In genomic region chr1:25074828-25075227, GRCh38 we compare ENCODE assay signal across 27 cellular contexts.
"Had no signal": no experiment of that assay in that cellular context is flagged by ENCODE, and none has a peak within 500 bp of the region (broad histone marks: within the 10 kb centered on the region; RNA-seq: fewer than 3 reads in every experiment).

No MANE protein-coding gene starts in this region.

- H3K27me3 ChIP-seq: left lung, neural progenitor cell, neutrophil, right atrium auricular region, right lobe of liver, testis, thyroid gland, transverse colon, upper lobe of left lung had no signal

- H3K27ac ChIP-seq: left lung, lower lobe of right lung, neural progenitor cell, neutrophil, parathyroid adenoma, right atrium auricular region, right lobe of liver, stomach, testis, thyroid gland, transverse colon, upper lobe of left lung had no signal

- H3K9ac ChIP-seq: neural progenitor cell, parathyroid adenoma had no signal

- H3K4me1 ChIP-seq: left lung, lower lobe of right lung, neural progenitor cell, parathyroid adenoma, right atrium auricular region, right lobe of liver, stomach, testis, thyroid gland, transverse colon, upper lobe of left lung had no signal

- H3K36me3 ChIP-seq: left lung, lower lobe of right lung, neural progenitor cell, neutrophil, right atrium auricular region, right lobe of liver, stomach, thyroid gland, transverse colon, upper lobe of left lung had no signal

- H3K4me3 ChIP-seq: left lung, lower lobe of right lung, neural progenitor cell, right atrium auricular region, right lobe of liver, smooth muscle cell, stomach, testis, thyroid gland, transverse colon, upper lobe of left lung had no signal

- H3K9me3 ChIP-seq: lower lobe of right lung, neutrophil, right lobe of liver, testis, thyroid gland, transverse colon had no signal

- DNase-seq: hippocampal formation; left colon; left lung; mammary epithelial cell; mesenchymal stem cell; naive B cell; natural killer cell; nephron progenitor cell; occipital lobe; stimulated activated CD4-positive, alpha-beta T cell treated with anti-CD3 and anti-CD28 coated beads, Interleukin-12 subunit alpha, Interleukin-12 subunit beta, amount 100 ng/mL, for 4 hours; stimulated activated CD4-positive, alpha-beta T cell treated with anti-CD3 and anti-CD28 coated beads, Interleukin-15, amount 100 ng/mL, for 24 hours; stimulated activated CD4-positive, alpha-beta T cell treated with anti-CD3 and anti-CD28 coated beads, Interleukin-2, amount 100 ng/mL, for 24 hours; stimulated activated CD4-positive, alpha-beta T cell treated with anti-CD3 and anti-CD28 coated beads, Interleukin-4, amount 100 ng/mL, for 1 hour; stimulated activated naive B cell treated with anti-CD40 and anti-IgM and Interleukin-4, amounts not matched to agents 10 μg/mL and 1 μg/mL and 100 μg/mL, for 72 hours; stimulated activated naive CD8-positive, alpha-beta T cell treated with anti-CD3 and anti-CD28 coated beads, Interleukin-15, Interleukin-2, amounts not matched to agents 100 U/mL and 50 U/mL, for 24 hours; stomach; testis; thyroid gland; transverse colon; upper lobe of left lung had no signal
